Comparison of ENCODE assay signal across 15 cellular contexts in the genomic region with DNA sequence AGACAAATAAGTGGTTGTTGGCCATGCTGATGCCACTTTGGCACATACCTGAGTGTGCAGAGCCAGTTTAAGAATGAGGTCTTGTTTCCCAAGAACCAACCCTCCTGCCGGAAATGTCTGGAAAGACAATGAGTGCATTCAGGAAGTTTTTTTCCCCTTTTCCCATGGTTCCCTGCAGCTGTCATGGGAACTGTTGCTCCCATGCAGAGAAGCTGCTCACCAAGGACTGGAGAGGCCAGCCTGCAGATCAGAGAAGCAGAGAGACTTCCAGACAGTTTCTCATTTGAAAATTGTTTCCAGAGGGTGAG.
DNase-seq lines count a peak whose midpoint lies in the region; TF ChIP-seq lines count a peak whose summit lies in the region.
"Had no signal": no experiment of that assay in that cellular context is flagged by ENCODE, and none has a peak within 500 bp of the region (broad histone marks: within the 10 kb centered on the region; RNA-seq: fewer than 3 reads in every experiment).

No MANE protein-coding gene starts in this region.

- in situ Hi-C loops in brain microvascular endothelial cell (cut with HindIII; ENCODE audit: low pct_ligation_motif_present, low sequenced_read_pairs), result no loop called here

- H3K9ac ChIP-seq in BLaER1 treated with 17β-estradiol and CSF1 and Interleukin-3, amounts not matched to agents 10 nM and 100 nM, result no peak overlapping the region
- H3K9ac ChIP-seq: neural progenitor cell had no signal

- no peaks in the 10 kb centered on the region for H4K20me1 ChIP-seq in BLaER1 treated with 17β-estradiol and CSF1 and Interleukin-3, amounts not matched to agents 10 nM and 100 nM

- no peak for TF ChIP-seq POLR2A in prostate gland (IDR thresholded peaks at IDR 0.05)

- H3K27ac ChIP-seq in BLaER1 treated with 17β-estradiol and CSF1 and Interleukin-3, amounts not matched to agents 10 nM and 100 nM, result 0 out of 22 replicates have a peak overlapping the region, but pooled peaks of 1 of the 11 experiments have one; percentile 8
- H3K27ac ChIP-seq in left ventricle myocardium inferior (replicated peaks) (peak overlapping the region; percentile 78), prostate gland (peak overlapping the region; percentile 80), brain microvascular endothelial cell (no peak overlapping the region)
- H3K27ac ChIP-seq: neural progenitor cell had no signal

- H3K36me3 ChIP-seq in BLaER1 treated with 17β-estradiol and CSF1 and Interleukin-3, amounts not matched to agents 10 nM and 100 nM, result no peaks in the 10 kb centered on the region
- H3K36me3 ChIP-seq in left ventricle myocardium inferior (no peaks in the 10 kb centered on the region), prostate gland (no peaks in the 10 kb centered on the region), brain microvascular endothelial cell (replicated peaks) (no peaks in the 10 kb centered on the region)
- H3K36me3 ChIP-seq: neural progenitor cell, Peyer's patch had no signal

- no peak overlapping the region for H3K4me3 ChIP-seq in BLaER1 treated with 17β-estradiol and CSF1 and Interleukin-3, amounts not matched to agents 10 nM and 100 nM
- H3K4me3 ChIP-seq in left ventricle myocardium inferior (no peak overlapping the region), prostate gland (no peak overlapping the region), brain microvascular endothelial cell (ENCODE audit: low read depth, low read length) (no peak overlapping the region)
- H3K4me3 ChIP-seq: neural progenitor cell, Peyer's patch, skin epidermis had no signal

- intact Hi-C loops in left ventricle myocardium inferior (cut with micrococcal nuclease) (no loop called here), prostate gland (cut with DNase I) (no loop called here)

- peaks cover 15 to 30% (median 18%) of the 10 kb centered on the region in 10 experiments for H3K4me1 ChIP-seq in BLaER1 treated with 17β-estradiol and CSF1 and Interleukin-3, amounts not matched to agents 10 nM and 100 nM
- H3K4me1 ChIP-seq in left ventricle myocardium inferior (peaks cover 69% of the 10 kb centered on the region), prostate gland (replicated peaks) (peaks cover 8% of the 10 kb centered on the region)
- H3K4me1 ChIP-seq: neural progenitor cell had no signal

- DNase-seq in astrocyte of the hippocampus (ENCODE audit: low read depth, low spot score) (peak; percentile 50), left ventricle myocardium inferior (no peak), prostate gland (ENCODE audit: low spot score) (peak; percentile 51), iPS-NIHi7 (ENCODE audit: extremely low spot score) (no peak), brain microvascular endothelial cell (no peak), NCI-H1417 treated with DMSO at 0.1 percent for 48 hours (lab: John Stamatoyannopoulos, UW) (no peak)
- DNase-seq in stimulated activated CD4-positive, alpha-beta T cell treated with anti-CD3 and anti-CD28 coated beads, Interleukin-15, amount 100 ng/mL, for 24 hours, result no peak
- DNase-seq: effector CD8-positive, alpha-beta T cell; NCI-H1105 treated with DMSO at 0.1 percent for 48 hours; NCI-H510A treated with DMSO at 0.1 percent for 48 hours; Peyer's patch; T-helper 2 cell had no signal

- no peaks in the 10 kb centered on the region for H3K27me3 ChIP-seq in BLaER1 treated with 17β-estradiol and CSF1 and Interleukin-3, amounts not matched to agents 10 nM and 100 nM
- H3K27me3 ChIP-seq in left ventricle myocardium inferior (ENCODE audit: low read depth) (no peaks in the 10 kb centered on the region), prostate gland (replicated peaks; ENCODE audit: insufficient read depth) (no peaks in the 10 kb centered on the region), brain microvascular endothelial cell (replicated peaks) (no peaks in the 10 kb centered on the region)
- H3K27me3 ChIP-seq: neural progenitor cell, Peyer's patch had no signal

- H3K4me2 ChIP-seq in BLaER1 treated with 17β-estradiol and CSF1 and Interleukin-3, amounts not matched to agents 10 nM and 100 nM, result peak overlapping the region; percentile 49 to 83 (median 68)
- H3K4me2 ChIP-seq: neural progenitor cell had no signal

- H3K9me3 ChIP-seq in BLaER1 treated with 17β-estradiol and CSF1 and Interleukin-3, amounts not matched to agents 10 nM and 100 nM (replicated peaks in 1 of 11), result no peaks in the 10 kb centered on the region
- H3K9me3 ChIP-seq in left ventricle myocardium inferior (replicated peaks) (no peaks in the 10 kb centered on the region), prostate gland (no peaks in the 10 kb centered on the region)
- H3K9me3 ChIP-seq: Peyer's patch had no signal

- WGBS in prostate gland, result 22% methylated on average over 1 of the region's 1 CpG

- no peak for TF ChIP-seq CTCF in left ventricle myocardium inferior (IDR thresholded peaks at IDR 0.05; ENCODE audit: borderline replicate concordance)
- TF ChIP-seq CTCF in prostate gland (IDR thresholded peaks at IDR 0.05), result no peak
- no peak for TF ChIP-seq CTCF in brain microvascular endothelial cell (IDR thresholded peaks at IDR 0.05; ENCODE audit: low read depth, low read length, missing control alignments)

Comparison
In these comparisons a context has a peak if more than half of its experiments do, and no peak if none do; other contexts are left out.
1. DNase-seq: peak in astrocyte of the hippocampus (single experiment) and prostate gland (single experiment); none in left ventricle myocardium inferior (single experiment), iPS-NIHi7 (single experiment), brain microvascular endothelial cell (single experiment), NCI-H1417 treated with DMSO at 0.1 percent for 48 hours (single experiment) and stimulated activated CD4-positive, alpha-beta T cell treated with anti-CD3 and anti-CD28 coated beads, Interleukin-15, amount 100 ng/mL, for 24 hours (single experiment).